Comparison of ENCODE assay signal across 16 cellular contexts in genomic region chr1:107501081-107501605, GRCh38.
A peak's percentile ranks its signal among the peaks of the same experiment; 100 is the strongest.
DNase-seq lines count a peak whose midpoint lies in the region; ATAC-seq, FAIRE-seq and TF ChIP-seq lines count a peak whose summit lies in the region.
"Had no signal": no experiment of that assay in that cellular context is flagged by ENCODE, and none has a peak within 500 bp of the region (broad histone marks: within the 10 kb centered on the region; RNA-seq: fewer than 3 reads in every experiment).

No MANE protein-coding gene starts in this region.

- H2BK15ac ChIP-seq in H9 (ENCODE audit: low read depth, low read length) (no peak overlapping the region), H1 (ENCODE audit: low read length) (no peak overlapping the region)

- no peaks in the 10 kb centered on the region for H3K79me1 ChIP-seq in H9 (ENCODE audit: insufficient read depth, low read depth, low read length, poor library complexity, severe bottlenecking)
- H3K79me1 ChIP-seq in H1 (ENCODE audit: low read depth, low read length), result no peaks in the 10 kb centered on the region

- H3K9me3 Mint-ChIP-seq in H9, result no peaks in the 10 kb centered on the region
- H3K9me3 Mint-ChIP-seq: IgD-negative memory B cell had no signal

- TF ChIP-seq EP300 in H1 (IDR thresholded peaks at IDR 0.05; ENCODE audit: borderline replicate concordance in 1 of 2, low read depth in 2 of 2, low read length in 2 of 2), result no peak

- WGBS in H9 (ENCODE audit: extremely low coverage, insufficient read length, low lambda C conversion rate), result no CpG with 5 or more reads among the region's 6 CpGs
- 84% methylated on average over 6 of the region's 6 CpGs; no CpG with 5 or more reads in 1 of the 2 experiments for WGBS in H1 (ENCODE audit: extremely low coverage in 1 of 2, insufficient coverage in 1 of 2, insufficient read length in 1 of 2, insufficient replicate concordance in 2 of 2, low coverage in 1 of 2, low lambda C conversion rate in 2 of 2, missing lambda C conversion rate in 1 of 2), 2 experiments

- H3K23ac ChIP-seq in H9 (ENCODE audit: insufficient read length, low read depth, low read length), result no peak overlapping the region
- no peak overlapping the region for H3K23ac ChIP-seq in H1 (ENCODE audit: insufficient read length)

- TF ChIP-seq CTCF in BE2C (IDR thresholded peaks at IDR 0.05; ENCODE audit: low read depth, low read length), result 0 out of 2 replicates have a peak, but pooled peaks have one; percentile 25
- TF ChIP-seq CTCF in H9 (conservative IDR thresholded peaks at IDR 0.05), result peak; percentile 36; the same call in 2 of the 3 replicates
- TF ChIP-seq CTCF in H1 (IDR thresholded peaks at IDR 0.05; ENCODE audit: control extremely low read depth in 1 of 3, insufficient read depth in 1 of 3, low read depth in 1 of 3, low read length in 3 of 3), result peak in 2 of 3 experiments; percentile 23 to 32; a peak in 2 of 4 replicates

- CTCF ChIA-PET in H1 (lab: Charles Lee; ENCODE audit: partially characterized antibody), result interaction anchor here (0.9 to 2.3 kb wide), 10 partner anchors 10 to 1587 kb away, joined by 3 to 11 read pairs (median 3); no protein-coding TSS in a partner anchor

- H2BK120ac ChIP-seq in H9 (ENCODE audit: low read depth, low read length, poor library complexity, severe bottlenecking) (no peak overlapping the region), H1 (replicated peaks; ENCODE audit: low read depth, low read length) (no peak overlapping the region)

- no peak overlapping the region for H3K4me3 Mint-ChIP-seq in H9
- H3K4me3 Mint-ChIP-seq: CD4-positive, CD25-positive, alpha-beta regulatory T cell; IgD-negative memory B cell had no signal

- H3K27ac ChIP-seq in H9 (ENCODE audit: insufficient read length, low read depth, low read length) (no peak overlapping the region), H1 (ENCODE audit: low read depth, low read length) (no peak overlapping the region)
- H3K27ac ChIP-seq: A549, BLaER1, KMS-11 had no signal

- H2BK12ac ChIP-seq in H9 (ENCODE audit: insufficient read length, low read depth, low read length) (no peak overlapping the region), H1 (ENCODE audit: low read depth, low read length) (no peak overlapping the region)

- DNase-seq in BE2C (no peak), H9 (no peak), NCI-H69 (lab: John Stamatoyannopoulos, UW) (peak; percentile 3), H1 (ENCODE audit: low read depth in 1 of 2, low spot score in 2 of 2) (no peak), Ammon's horn (ENCODE audit: low spot score) (no peak)
- DNase-seq in stimulated activated CD4-positive, alpha-beta T cell treated with anti-CD3 and anti-CD28 coated beads, Interleukin-4, amount 100 ng/mL, for 4 hours, result no peak
- no peak for DNase-seq in activated CD4-positive, CD25-positive, alpha-beta regulatory T cell (lab: John Stamatoyannopoulos, UW)
- DNase-seq: CD4-positive, CD25-positive, alpha-beta regulatory T cell; DND-41; GDM1; H7 had no signal

- H4K5ac ChIP-seq in H9 (ENCODE audit: insufficient read length, low read depth, low read length), result no peak overlapping the region
- H4K5ac ChIP-seq in H1 (ENCODE audit: insufficient read length, low read depth, low read length), result no peak overlapping the region

- H3K23me2 ChIP-seq in H9 (ENCODE audit: insufficient read length, low read depth, low read length, poor library complexity, severe bottlenecking) (no peaks in the 10 kb centered on the region), H1 (ENCODE audit: low read depth, low read length) (no peaks in the 10 kb centered on the region)

- no peak overlapping the region for H3T11ph ChIP-seq in H9 (ENCODE audit: low read length)

- H4K8ac ChIP-seq in H9 (replicated peaks; ENCODE audit: insufficient read length, low read depth, low read length) (no peak overlapping the region), H1 (ENCODE audit: extremely low read depth, insufficient read depth, low read length) (no peak overlapping the region)

- FAIRE-seq in H1 (lab: Jason Lieb, UNC), result no peak
- FAIRE-seq: A549 had no signal

- H4K20me1 ChIP-seq in H9 (ENCODE audit: control insufficient read depth, insufficient read depth, insufficient read length), result no peaks in the 10 kb centered on the region
- no peaks in the 10 kb centered on the region for H4K20me1 ChIP-seq in H1 (replicated peaks in 1 of 2; ENCODE audit: control insufficient read depth in 1 of 2, insufficient read depth in 2 of 2, low read length in 2 of 2)
- H4K20me1 ChIP-seq: BLaER1 had no signal

- no peaks in the 10 kb centered on the region for H3K27me3 ChIP-seq in BE2C
- H3K27me3 ChIP-seq in H9 (ENCODE audit: insufficient read depth, low read length), result no peaks in the 10 kb centered on the region
- no peaks in the 10 kb centered on the region for H3K27me3 ChIP-seq in H1 (replicated peaks in 1 of 4; ENCODE audit: control insufficient read depth in 3 of 4, extremely low read depth in 1 of 4, insufficient read depth in 3 of 4, low read length in 3 of 4)
- H3K27me3 ChIP-seq: BLaER1 had no signal

- H4K91ac ChIP-seq in H9 (ENCODE audit: insufficient read length, low read depth, low read length) (no peak overlapping the region), H1 (replicated peaks; ENCODE audit: insufficient read length, low read length) (no peak overlapping the region)

- H2AK5ac ChIP-seq in H9 (ENCODE audit: insufficient read length, low read length), result no peak overlapping the region
- no peak overlapping the region for H2AK5ac ChIP-seq in H1 (ENCODE audit: low read depth, low read length)

- H3K4me3 ChIP-seq in BE2C (ENCODE audit: low read depth, low read length) (no peak overlapping the region), H1 (ENCODE audit: extremely low read depth in 1 of 4, insufficient read depth in 2 of 4, low read depth in 3 of 4, low read length in 4 of 4) (no peak overlapping the region)
- H3K4me3 ChIP-seq: A549, BLaER1 had no signal

- H3K14ac ChIP-seq in H9 (ENCODE audit: insufficient read depth, low read length) (no peak overlapping the region), H1 (ENCODE audit: insufficient read length) (no peak overlapping the region)

- H3K4me1 Mint-ChIP-seq in H9, result peaks cover 7 to 8% of the 10 kb centered on the region in 2 experiments

- H2AFZ ChIP-seq in H9 (ENCODE audit: low read length) (no peak overlapping the region), H1 (ENCODE audit: low read length) (no peak overlapping the region)

- no peaks in the 10 kb centered on the region for H3K79me2 ChIP-seq in H9 (ENCODE audit: insufficient read depth, low read length)
- no peaks in the 10 kb centered on the region for H3K79me2 ChIP-seq in H1 (ENCODE audit: control insufficient read depth in 1 of 2, insufficient read depth in 2 of 2, low read length in 2 of 2)

- H3K36me3 Mint-ChIP-seq in H9 (ENCODE audit: insufficient read depth in 1 of 3, low read depth in 3 of 3), result no peaks in the 10 kb centered on the region; a peak in 1 of 7 replicates
- H3K36me3 Mint-ChIP-seq: CD4-positive, CD25-positive, alpha-beta regulatory T cell; IgD-negative memory B cell had no signal

- no peak overlapping the region for H3K27ac Mint-ChIP-seq in H9
- H3K27ac Mint-ChIP-seq: CD4-positive, CD25-positive, alpha-beta regulatory T cell had no signal

- H2BK20ac ChIP-seq in H9 (ENCODE audit: low read depth, low read length, poor library complexity, severe bottlenecking), result no peak overlapping the region
- H2BK20ac ChIP-seq in H1 (ENCODE audit: low read length), result no peak overlapping the region

- H3K18ac ChIP-seq in H9 (ENCODE audit: insufficient read length, low read depth, low read length), result no peak overlapping the region
- H3K18ac ChIP-seq in H1 (ENCODE audit: extremely low read depth, low read length), result no peak overlapping the region

- POLR2A ChIA-PET in H1 (lab: Charles Lee; ENCODE audit: partially characterized antibody), result no interaction called here

- no peak for TF ChIP-seq POLR2A in H1 (IDR thresholded peaks at IDR 0.05; ENCODE audit: control extremely low read depth in 1 of 2, low read depth in 2 of 2, low read length in 2 of 2)

- TF ChIP-seq RAD21 in H1 (IDR thresholded peaks at IDR 0.05 in 1 of 2, conservative IDR thresholded peaks at IDR 0.05 in 1 of 2; ENCODE audit: low read depth in 2 of 2, low read length in 2 of 2), result peak; percentile 59 to 65

- H3K4me2 ChIP-seq in H9 (ENCODE audit: insufficient read depth, insufficient read length, low read length), result no peak overlapping the region
- H3K4me2 ChIP-seq in H1 (ENCODE audit: insufficient read depth in 1 of 2, low read depth in 2 of 2, low read length in 2 of 2), result no peak overlapping the region
- H3K4me2 ChIP-seq: A549, BLaER1, KMS-11 had no signal

- no peaks in the 10 kb centered on the region for H3K9me3 ChIP-seq in BE2C
- H3K9me3 ChIP-seq in H9 (ENCODE audit: control insufficient read depth, low read depth, low read length), result no peaks in the 10 kb centered on the region
- H3K9me3 ChIP-seq in H1 (ENCODE audit: insufficient read depth in 2 of 2, low read depth in 1 of 2, low read length in 1 of 2), result no peaks in the 10 kb centered on the region
- H3K9me3 ChIP-seq: A549, BLaER1 had no signal

- ATAC-seq in GM18909 (IDR thresholded peaks at IDR 0.05; ENCODE audit: poor library complexity, unreplicated experiment), result no peak
- ATAC-seq: A549 had no signal

- H3K56ac ChIP-seq in H9 (ENCODE audit: insufficient read length, low read depth, low read length) (no peak overlapping the region), H1 (replicated peaks; ENCODE audit: insufficient read length, low read depth, low read length) (no peak overlapping the region)

- no peak overlapping the region for H3K4ac ChIP-seq in H9 (ENCODE audit: low read depth, low read length)
- H3K4ac ChIP-seq in H1 (replicated peaks; ENCODE audit: insufficient read length, low read depth, low read length), result no peak overlapping the region

- H3K27me3 Mint-ChIP-seq in H9 (ENCODE audit: low read depth), result no peaks in the 10 kb centered on the region
- H3K27me3 Mint-ChIP-seq: IgD-negative memory B cell had no signal

- H3K4me1 ChIP-seq in BE2C (no peaks in the 10 kb centered on the region), H9 (ENCODE audit: insufficient read depth, low read length) (0 out of 2 replicates have a peak, but pooled peaks cover 1% of the 10 kb centered on the region), H1 (replicated peaks in 1 of 4; ENCODE audit: control insufficient read depth in 3 of 4, insufficient read depth in 4 of 4, low read length in 3 of 4) (no peaks in the 10 kb centered on the region)
- H3K4me1 ChIP-seq: A549, BLaER1 had no signal

- no peak overlapping the region for H2BK5ac ChIP-seq in H9 (ENCODE audit: insufficient read length, low read length)
- no peak overlapping the region for H2BK5ac ChIP-seq in H1 (ENCODE audit: low read depth, low read length)

- no peaks in the 10 kb centered on the region for H3K36me3 ChIP-seq in BE2C
- no peaks in the 10 kb centered on the region for H3K36me3 ChIP-seq in H1 (ENCODE audit: control insufficient read depth in 2 of 4, insufficient read depth in 4 of 4, low read length in 3 of 4)
- H3K36me3 ChIP-seq: BLaER1 had no signal

- H3K9ac ChIP-seq in H9 (ENCODE audit: extremely low read depth, insufficient read length, low read length), result no peak overlapping the region
- no peak overlapping the region for H3K9ac ChIP-seq in H1 (replicated peaks in 1 of 4; ENCODE audit: extremely low read depth in 1 of 4, low read depth in 3 of 4, low read length in 3 of 4)
- H3K9ac ChIP-seq: BLaER1, KMS-11 had no signal

TF ChIP-seq in H1, 55 proteins besides CTCF, POLR2A, EP300 and RAD21 (continues in another document):
- TF ChIP-seq EGR1 (IDR thresholded peaks at IDR 0.05; ENCODE audit: borderline replicate concordance, low read depth, low read length) (no peak), ZNF274 (IDR thresholded peaks at IDR 0.05; ENCODE audit: borderline replicate concordance, extremely low read depth, low read length) (no peak)
